ENCODE assay signal across 16 cellular contexts in the genomic region with DNA sequence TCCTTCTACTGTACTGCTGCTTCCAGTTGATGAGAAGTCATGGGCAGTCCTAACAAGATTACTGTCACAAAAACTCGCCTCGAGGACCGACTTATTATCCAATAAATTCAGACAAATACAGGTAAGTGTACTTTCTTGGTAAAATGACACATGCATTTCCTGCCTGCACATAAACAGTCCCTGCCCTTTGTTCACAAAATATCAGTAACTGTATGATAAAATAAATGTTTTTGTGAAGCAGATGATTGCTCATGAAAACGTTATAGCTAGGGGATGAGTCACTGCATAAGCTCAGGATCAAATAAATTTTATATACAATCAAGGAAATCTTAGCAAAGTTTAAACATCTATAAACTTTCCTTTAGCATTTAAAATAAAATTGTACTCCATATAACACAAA.
DNase-seq lines count a peak whose midpoint lies in the region; ATAC-seq, FAIRE-seq and TF ChIP-seq lines count a peak whose summit lies in the region.
"Had no signal": no experiment of that assay in that cellular context is flagged by ENCODE, and none has a peak within 500 bp of the region (broad histone marks: within the 10 kb centered on the region; RNA-seq: fewer than 3 reads in every experiment).

No MANE protein-coding gene starts in this region.

- H3K36me3 ChIP-seq in HEK293 (ENCODE audit: control insufficient read depth in 2 of 2, insufficient read depth in 1 of 2, low read length in 2 of 2) = no peaks in the 10 kb centered on the region
- H3K36me3 ChIP-seq in lower lobe of right lung = peaks cover 54% of the 10 kb centered on the region
- no peaks in the 10 kb centered on the region for H3K36me3 ChIP-seq in MM.1S (replicated peaks; ENCODE audit: insufficient read depth, low read length)

- POLR2A ChIA-PET in A549 (lab: Yijun Ruan, JAX) = no interaction called here
- POLR2A ChIA-PET in HEK293 (lab: Yijun Ruan, JAX) = no interaction called here

- H3K9me2 ChIP-seq in MM.1S (replicated peaks; ENCODE audit: insufficient read depth, low read length) = no peaks in the 10 kb centered on the region

- TF ChIP-seq CTCF in A549 (IDR thresholded peaks at IDR 0.05) = no peak
- TF ChIP-seq CTCF in HEK293 (tag by site-specific recombination; IDR thresholded peaks at IDR 0.05) = no peak
- TF ChIP-seq CTCF in lower lobe of right lung (IDR thresholded peaks at IDR 0.05) = no peak
- no peak for TF ChIP-seq CTCF in MM.1S (IDR thresholded peaks at IDR 0.05; ENCODE audit: low read length)

- no peak for TF ChIP-seq POLR2A in A549 (IDR thresholded peaks at IDR 0.05; ENCODE audit: low read length)

- H3K4me3 ChIP-seq in A549 (no peak overlapping the region), HEK293 (ENCODE audit: low read depth, low read length) (no peak overlapping the region), lower lobe of right lung (no peak overlapping the region), MM.1S (ENCODE audit: low read length) (no peak overlapping the region)

- DNase-seq in A549 (ENCODE audit: low read depth in 1 of 2, low spot score in 1 of 2) (no peak), T-helper 17 cell (no peak), fibroblast of peridontal ligament (ENCODE audit: extremely low read depth) (peak; percentile 16), lower lobe of right lung (no peak), posterior cingulate gyrus (no peak), MM.1S (no peak)
- DNase-seq: AML-193, Calu3, KBM-7, NCI-H187 treated with DMSO at 0.1 percent for 48 hours, NCI-H774, SHP77 treated with DMSO at 0.1 percent for 48 hours had no signal

- peak overlapping the region; percentile 37 for H3K27ac Mint-ChIP-seq in T-helper 17 cell

- H2AFZ ChIP-seq in MM.1S (ENCODE audit: low read length) = no peak overlapping the region

- H3K4me1 Mint-ChIP-seq in T-helper 17 cell = peaks cover 9% of the 10 kb centered on the region

- no peak overlapping the region for H3K4me3 Mint-ChIP-seq in T-helper 17 cell

- H4K20me1 ChIP-seq in MM.1S (ENCODE audit: insufficient read depth, low read length) = no peaks in the 10 kb centered on the region

- H3K27me3 Mint-ChIP-seq in T-helper 17 cell = no peaks in the 10 kb centered on the region

- ATAC-seq in A549 (no peak), T-helper 17 cell (no peak), HG03095 (IDR thresholded peaks at IDR 0.05; ENCODE audit: unreplicated experiment) (no peak), lower lobe of right lung (no peak)

- H3K9me3 ChIP-seq in A549 = no peaks in the 10 kb centered on the region
- H3K9me3 ChIP-seq in HEK293 (ENCODE audit: control insufficient read depth, insufficient read depth, low read depth, low read length) = no peaks in the 10 kb centered on the region
- H3K9me3 ChIP-seq in T-helper 17 cell (ENCODE audit: control insufficient read depth, low read length, poor library complexity, severe bottlenecking) = no peaks in the 10 kb centered on the region
- H3K9me3 ChIP-seq in lower lobe of right lung = no peaks in the 10 kb centered on the region
- no peaks in the 10 kb centered on the region for H3K9me3 ChIP-seq in MM.1S (replicated peaks; ENCODE audit: insufficient read depth, low read length)

- no peak overlapping the region for H3K27ac ChIP-seq in A549
- no peak overlapping the region for H3K27ac ChIP-seq in HEK293 (ENCODE audit: extremely low read depth, low read depth, low read length)
- no peak overlapping the region for H3K27ac ChIP-seq in lower lobe of right lung
- no peak overlapping the region for H3K27ac ChIP-seq in MM.1S (ENCODE audit: low read length)

- H3K4me2 ChIP-seq in A549 = 0 out of 3 replicates have a peak overlapping the region, but pooled peaks have one; percentile 21
- no peak overlapping the region for H3K4me2 ChIP-seq in MM.1S (ENCODE audit: low read depth, low read length)

- H3K36me3 Mint-ChIP-seq in T-helper 17 cell (ENCODE audit: low read depth) = peaks cover 10% of the 10 kb centered on the region

- H3K9ac ChIP-seq in MM.1S (ENCODE audit: low read length) = no peak overlapping the region

- FAIRE-seq in A549 (lab: Jason Lieb, UNC) = no peak
- FAIRE-seq: G401.6, RCC 7860 had no signal

- no peaks in the 10 kb centered on the region for H3K79me2 ChIP-seq in MM.1S (ENCODE audit: low read length)

- no peaks in the 10 kb centered on the region for H3K27me3 ChIP-seq in lower lobe of right lung (ENCODE audit: low read depth)
- H3K27me3 ChIP-seq in MM.1S (replicated peaks; ENCODE audit: insufficient read depth, low read length) = no peaks in the 10 kb centered on the region

- intact Hi-C loops in lower lobe of right lung (cut with DNase I) (no loop called here), posterior cingulate gyrus (cut with DNase I) (no loop called here)

- TF ChIP-seq RAD21 in A549 (conservative IDR thresholded peaks at IDR 0.05 in 1 of 2, IDR thresholded peaks at IDR 0.05 in 1 of 2) = no peak

- WGBS in A549 (ENCODE audit: missing lambda C conversion rate) = 1% methylated on average over 4 of the region's 4 CpGs

- CTCF ChIA-PET in A549 (lab: Yijun Ruan, JAX) (no interaction called here), HEK293 (lab: Yijun Ruan, JAX) (interaction anchor here (0.7 to 0.9 kb wide), 2 partner anchors 9 to 74 kb away, joined by 3 read pairs; no protein-coding TSS in a partner anchor)

- H3K4me1 ChIP-seq in A549 = no peaks in the 10 kb centered on the region
- H3K4me1 ChIP-seq in HEK293 (ENCODE audit: control insufficient read depth, insufficient read depth, low read length) = no peaks in the 10 kb centered on the region; the same call in 1 of the 2 replicates
- H3K4me1 ChIP-seq in lower lobe of right lung = no peaks in the 10 kb centered on the region
- no peaks in the 10 kb centered on the region for H3K4me1 ChIP-seq in MM.1S (ENCODE audit: low read length)

- no peaks in the 10 kb centered on the region for H3F3A ChIP-seq in MM.1S (ENCODE audit: insufficient read depth, low read length)

- no peak for TF ChIP-seq EP300 in A549 (IDR thresholded peaks at IDR 0.05)

TF ChIP-seq in A549, 52 proteins besides CTCF, POLR2A, EP300 and RAD21:
- no peak for TF ChIP-seq GATA3 (IDR thresholded peaks at IDR 0.05; ENCODE audit: borderline replicate concordance)
- TF ChIP-seq HEYL (CRISPR knock-in tag; IDR thresholded peaks at IDR 0.05) = no peak
- TF ChIP-seq SMC3 (IDR thresholded peaks at IDR 0.05) = no peak
- TF ChIP-seq EHF (CRISPR knock-in tag; IDR thresholded peaks at IDR 0.05) = no peak
- no peak for TF ChIP-seq POLR2AphosphoS2 (conservative IDR thresholded peaks at IDR 0.05; ENCODE audit: low read length)
- TF ChIP-seq, protein P1, sequence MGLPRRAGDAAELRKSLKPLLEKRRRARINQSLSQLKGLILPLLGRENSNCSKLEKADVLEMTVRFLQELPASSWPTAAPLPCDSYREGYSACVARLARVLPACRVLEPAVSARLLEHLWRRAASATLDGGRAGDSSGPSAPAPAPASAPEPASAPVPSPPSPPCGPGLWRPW (IDR thresholded peaks at IDR 0.05) = no peak
- TF ChIP-seq CEBPB (IDR thresholded peaks at IDR 0.05) = no peak
- TF ChIP-seq, protein P2, sequence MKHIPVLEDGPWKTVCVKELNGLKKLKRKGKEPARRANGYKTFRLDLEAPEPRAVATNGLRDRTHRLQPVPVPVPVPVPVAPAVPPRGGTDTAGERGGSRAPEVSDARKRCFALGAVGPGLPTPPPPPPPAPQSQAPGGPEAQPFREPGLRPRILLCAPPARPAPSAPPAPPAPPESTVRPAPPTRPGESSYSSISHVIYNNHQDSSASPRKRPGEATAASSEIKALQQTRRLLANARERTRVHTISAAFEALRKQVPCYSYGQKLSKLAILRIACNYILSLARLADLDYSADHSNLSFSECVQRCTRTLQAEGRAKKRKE (CRISPR knock-in tag; IDR thresholded peaks at IDR 0.05; ENCODE audit: low read depth) = no peak
- TF ChIP-seq KDM5A (IDR thresholded peaks at IDR 0.05) = no peak
- no peak for TF ChIP-seq HOXB13 (CRISPR knock-in tag; IDR thresholded peaks at IDR 0.05; ENCODE audit: low read depth)
- no peak for TF ChIP-seq TP53 (CRISPR knock-in tag; IDR thresholded peaks at IDR 0.05)
- no peak for TF ChIP-seq RCOR1 (IDR thresholded peaks at IDR 0.05; ENCODE audit: low read depth, low read length)
- no peak for TF ChIP-seq NFE2L2 (conservative IDR thresholded peaks at IDR 0.05; ENCODE audit: low read length)

TF ChIP-seq in HEK293, 187 proteins besides CTCF, POLR2A, EP300 and RAD21:
- TF ChIP-seq, protein P3, sequence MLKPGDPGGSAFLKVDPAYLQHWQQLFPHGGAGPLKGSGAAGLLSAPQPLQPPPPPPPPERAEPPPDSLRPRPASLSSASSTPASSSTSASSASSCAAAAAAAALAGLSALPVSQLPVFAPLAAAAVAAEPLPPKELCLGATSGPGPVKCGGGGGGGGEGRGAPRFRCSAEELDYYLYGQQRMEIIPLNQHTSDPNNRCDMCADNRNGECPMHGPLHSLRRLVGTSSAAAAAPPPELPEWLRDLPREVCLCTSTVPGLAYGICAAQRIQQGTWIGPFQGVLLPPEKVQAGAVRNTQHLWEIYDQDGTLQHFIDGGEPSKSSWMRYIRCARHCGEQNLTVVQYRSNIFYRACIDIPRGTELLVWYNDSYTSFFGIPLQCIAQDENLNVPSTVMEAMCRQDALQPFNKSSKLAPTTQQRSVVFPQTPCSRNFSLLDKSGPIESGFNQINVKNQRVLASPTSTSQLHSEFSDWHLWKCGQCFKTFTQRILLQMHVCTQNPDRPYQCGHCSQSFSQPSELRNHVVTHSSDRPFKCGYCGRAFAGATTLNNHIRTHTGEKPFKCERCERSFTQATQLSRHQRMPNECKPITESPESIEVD (tag by site-specific recombination; IDR thresholded peaks at IDR 0.05) = peak; percentile 59
- no peak for TF ChIP-seq ZNF2 (tag by site-specific recombination; IDR thresholded peaks at IDR 0.05)
